In genomic region chr15:36401586-36401966, GRCh38 we compare ENCODE assay signal across 28 cellular contexts.
DNase-seq lines count a peak whose midpoint lies in the region; ATAC-seq, FAIRE-seq and TF ChIP-seq lines count a peak whose summit lies in the region.
"Had no signal": no experiment of that assay in that cellular context is flagged by ENCODE, and none has a peak within 500 bp of the region (broad histone marks: within the 10 kb centered on the region; RNA-seq: fewer than 3 reads in every experiment).

No MANE protein-coding gene starts in this region.

- no peaks in the 10 kb centered on the region for H3K9me3 ChIP-seq in A549
- H3K9me3 ChIP-seq in SJSA1 (replicated peaks): no peaks in the 10 kb centered on the region
- H3K9me3 ChIP-seq: adrenal gland, gastrocnemius medialis, tibial nerve had no signal

- POLR2A ChIA-PET in A549 (lab: Yijun Ruan, JAX): no interaction called here

- H3K4me1 ChIP-seq in A549 (peaks cover 8% of the 10 kb centered on the region; the same call in 1 of the 3 replicates), SJSA1 (replicated peaks) (peaks cover 1% of the 10 kb centered on the region)
- H3K4me1 ChIP-seq: adrenal gland, gastrocnemius medialis had no signal

- no peaks in the 10 kb centered on the region for H3K36me3 ChIP-seq in SJSA1
- H3K36me3 ChIP-seq: adrenal gland, gastrocnemius medialis, tibial nerve had no signal

- no peak for TF ChIP-seq RAD21 in A549 (conservative IDR thresholded peaks at IDR 0.05 in 1 of 2, IDR thresholded peaks at IDR 0.05 in 1 of 2)

- no peak for TF ChIP-seq CTCF in A549 (IDR thresholded peaks at IDR 0.05)
- no peak for TF ChIP-seq CTCF in fibroblast of the aortic adventitia (IDR thresholded peaks at IDR 0.05; ENCODE audit: insufficient read depth, low read length)

- no peak for TF ChIP-seq EP300 in A549 (IDR thresholded peaks at IDR 0.05)

- DNase-seq in A549 (ENCODE audit: low read depth in 1 of 2, low spot score in 1 of 2) (no peak), H54 (ENCODE audit: insufficient read length, low spot score) (no peak), SJSA1 (ENCODE audit: low read depth in 1 of 2, low spot score in 2 of 2) (peak in 1 of 2 experiments; percentile 17), fibroblast of the aortic adventitia (ENCODE audit: low read depth) (peak; percentile 34), AG08396 (ENCODE audit: low spot score) (no peak), NCI-H2107 treated with DMSO at 0.1 percent for 48 hours (lab: John Stamatoyannopoulos, UW; ENCODE audit: unreplicated experiment) (no peak)
- DNase-seq in stimulated activated CD4-positive, alpha-beta T cell treated with anti-CD3 and anti-CD28 coated beads, Interleukin-4, amount 100 ng/mL, for 24 hours: no peak
- DNase-seq in stimulated activated CD4-positive, alpha-beta T cell treated with anti-CD3 and anti-CD28 coated beads, Interleukin-12 subunit alpha, Interleukin-12 subunit beta, amount 100 ng/mL, for 4 hours: no peak
- DNase-seq: activated CD8-positive, alpha-beta memory T cell treated with anti-CD3 and anti-CD28 coated beads, Interleukin-2, amount 50 U/mL, for 4 hours; activated effector memory CD4-positive, alpha-beta T cell treated with anti-CD3 and anti-CD28 coated beads, Interleukin-2, amount 50 U/mL, for 16 hours; adrenal gland; CD4-positive, alpha-beta T cell; dermis blood vessel endothelial cell; DMS 273 treated with DMSO at 0.1 percent for 48 hours; gastrocnemius medialis; GF-D8; GOT3; Kasumi-1; posterior cingulate gyrus; stimulated activated CD4-positive, alpha-beta T cell treated with anti-CD3 and anti-CD28 coated beads, Interleukin-2, amount 100 ng/mL, for 24 hours; stimulated activated naive CD4-positive, alpha-beta T cell had no signal

- TF ChIP-seq POLR2A in A549 (IDR thresholded peaks at IDR 0.05; ENCODE audit: low read length) (no peak), H54 (IDR thresholded peaks at IDR 0.05; ENCODE audit: low read depth, low read length) (no peak)

- ATAC-seq in A549: no peak
- ATAC-seq: gastrocnemius medialis; GM12878; natural killer cell treated with Interleukin-12 subunit alpha and Interleukin-12 subunit beta and Interleukin-15 and Interleukin-18, amount 100 ng/mL, for 72 hours had no signal

- H3K4me3 ChIP-seq in A549 (peak overlapping the region; percentile 36), SJSA1 (peak overlapping the region; percentile 25), fibroblast of the aortic adventitia (ENCODE audit: low read depth, low read length) (peak overlapping the region; percentile 7)
- H3K4me3 ChIP-seq: gastrocnemius medialis, GM12878, tibial nerve had no signal

- H3K4me2 ChIP-seq in A549: peak overlapping the region; percentile 71

- CTCF ChIA-PET in A549 (lab: Yijun Ruan, JAX): interaction anchor here (1.4 kb wide), 1 partner anchor 27 kb away, joined by 3 read pairs; no protein-coding TSS in a partner anchor

- no peaks in the 10 kb centered on the region for H3K27me3 ChIP-seq in SJSA1 (replicated peaks)
- H3K27me3 ChIP-seq: adrenal gland, gastrocnemius medialis, tibial nerve had no signal

- H3K27ac ChIP-seq in A549: peak overlapping the region; percentile 45 to 63; a peak in 5 of 6 replicates
- peak overlapping the region; percentile 42; the same call in 1 of the 2 replicates for H3K27ac ChIP-seq in SJSA1
- H3K27ac ChIP-seq: adrenal gland, gastrocnemius medialis, RWPE1, tibial nerve, VCaP had no signal

- no peak for FAIRE-seq in A549 (lab: Jason Lieb, UNC)
- FAIRE-seq in H54 (lab: Jason Lieb, UNC): peak; percentile 72
- FAIRE-seq: bronchial epithelial cell, GM12878, HTR-8/SVneo had no signal

- WGBS in A549 (ENCODE audit: missing lambda C conversion rate): 26% methylated on average over 3 of the region's 3 CpGs

TF ChIP-seq in A549, 52 proteins besides CTCF, POLR2A, EP300 and RAD21:
- TF ChIP-seq MYC (IDR thresholded peaks at IDR 0.05; ENCODE audit: borderline replicate concordance, low read length): no peak
- no peak for TF ChIP-seq RFX5 (IDR thresholded peaks at IDR 0.05)
- no peak for TF ChIP-seq USF2 (IDR thresholded peaks at IDR 0.05)
- TF ChIP-seq HMGXB4 (CRISPR knock-in tag; IDR thresholded peaks at IDR 0.05; ENCODE audit: borderline replicate concordance): no peak
- no peak for TF ChIP-seq RCOR1 (IDR thresholded peaks at IDR 0.05; ENCODE audit: low read depth, low read length)
- no peak for TF ChIP-seq RARB (CRISPR knock-in tag; IDR thresholded peaks at IDR 0.05)
- TF ChIP-seq EHF (CRISPR knock-in tag; IDR thresholded peaks at IDR 0.05): no peak
- no peak for TF ChIP-seq E2F6 (IDR thresholded peaks at IDR 0.05; ENCODE audit: borderline replicate concordance, low read depth)
- TF ChIP-seq NR3C1 (IDR thresholded peaks at IDR 0.05): no peak
- no peak for TF ChIP-seq PBX3 (IDR thresholded peaks at IDR 0.05)
- no peak for TF ChIP-seq HOXB5 (CRISPR knock-in tag; IDR thresholded peaks at IDR 0.05)
- no peak for TF ChIP-seq MAFK (IDR thresholded peaks at IDR 0.05; ENCODE audit: partially characterized antibody)
- TF ChIP-seq CBX2 (IDR thresholded peaks at IDR 0.05; ENCODE audit: borderline replicate concordance, low read depth): no peak
